ENCODE assay signal across 21 cellular contexts in genomic region chr15:31373970-31374369, GRCh38. TPM values are rescaled to one million over a fixed set of nuclear protein-coding genes. Genes with fewer than 3 reads are reported as not detected.
A peak's percentile ranks its signal among the peaks of the same experiment; 100 is the strongest.
DNase-seq lines count a peak whose midpoint lies in the region; ATAC-seq, FAIRE-seq and TF ChIP-seq lines count a peak whose summit lies in the region.
"Had no signal": no experiment of that assay in that cellular context is flagged by ENCODE, and none has a peak within 500 bp of the region (broad histone marks: within the 10 kb centered on the region; RNA-seq: fewer than 3 reads in every experiment).

No MANE protein-coding gene starts in this region.

- H3K4me1 ChIP-seq in GM12878 (ENCODE audit: control insufficient read depth, insufficient read depth, low read length): peaks cover 6% of the 10 kb centered on the region
- H3K4me1 ChIP-seq in naive thymus-derived CD4-positive, alpha-beta T cell (ENCODE audit: control insufficient read depth in 2 of 2, insufficient read depth in 2 of 2, low read length in 2 of 2): peaks cover 47 to 58% of the 10 kb centered on the region in 2 donors
- H3K4me1 ChIP-seq in tibial nerve: peaks cover 0 to 84% (median 38%) of the 10 kb centered on the region in 4 donors

- no peak for DNase-seq in activated naive CD8-positive, alpha-beta T cell treated with anti-CD3 and anti-CD28 coated beads for 36 hours
- DNase-seq in GM12878 (ENCODE audit: low read depth, low spot score): no peak
- DNase-seq in naive thymus-derived CD4-positive, alpha-beta T cell: no peak
- no peak for DNase-seq in tibial nerve (ENCODE audit: low spot score in 2 of 2)
- no peak for DNase-seq in NCI-H774 (lab: John Stamatoyannopoulos, UW)
- no peak for DNase-seq in dedifferentiated amniotic fluid mesenchymal stem cell (ENCODE audit: extremely low spot score)
- DNase-seq: ACHN; activated naive CD4-positive, alpha-beta T cell; EL; endodermal cell; NCI-H2029 treated with DMSO at 0.1 percent for 48 hours; NCI-H526; PC-9; right lobe of liver; stimulated activated CD4-positive, alpha-beta T cell treated with anti-CD3 and anti-CD28 coated beads, Interleukin-4, amount 100 ng/mL, for 1 hour; stimulated activated CD8-positive, alpha-beta memory T cell treated with anti-CD3 and anti-CD28 coated beads, Interleukin-4, amount 100 ng/mL, for 48 hours had no signal

- H3K36me3 ChIP-seq in GM12878 (ENCODE audit: control insufficient read depth in 2 of 2, insufficient read depth in 2 of 2, low read length in 1 of 2): peaks cover 34 to 50% of the 10 kb centered on the region in 2 experiments
- peaks cover 5 to 61% (median 5%) of the 10 kb centered on the region in 3 experiments for H3K36me3 ChIP-seq in naive thymus-derived CD4-positive, alpha-beta T cell (ENCODE audit: control insufficient read depth in 2 of 3, insufficient read depth in 3 of 3, low read length in 3 of 3)
- H3K36me3 ChIP-seq in tibial nerve: peaks cover 4 to 68% (median 10%) of the 10 kb centered on the region in 3 donors

- H3K36me3 Mint-ChIP-seq in activated naive CD8-positive, alpha-beta T cell: peaks cover 10% of the 10 kb centered on the region
- H3K36me3 Mint-ChIP-seq in activated naive CD8-positive, alpha-beta T cell treated with anti-CD3 and anti-CD28 coated beads for 36 hours: peaks cover 40% of the 10 kb centered on the region
- peaks cover 9 to 36% (median 15%) of the 10 kb centered on the region in 5 donors for H3K36me3 Mint-ChIP-seq in naive thymus-derived CD4-positive, alpha-beta T cell

- peaks cover 79% of the 10 kb centered on the region for H3K4me1 Mint-ChIP-seq in activated naive CD8-positive, alpha-beta T cell (ENCODE audit: low read depth)
- H3K4me1 Mint-ChIP-seq in activated naive CD8-positive, alpha-beta T cell treated with anti-CD3 and anti-CD28 coated beads for 36 hours: peaks cover 70% of the 10 kb centered on the region
- peaks cover 46 to 97% (median 77%) of the 10 kb centered on the region in 7 donors for H3K4me1 Mint-ChIP-seq in naive thymus-derived CD4-positive, alpha-beta T cell

- SMC1A ChIA-PET in GM12878 (lab: Charles Lee; ENCODE audit: uncharacterized antibody, unreplicated experiment): no interaction called here

- H4K20me1 ChIP-seq in GM12878 (ENCODE audit: control insufficient read depth, insufficient read depth): peaks cover 3% of the 10 kb centered on the region

- in situ Hi-C loops in GM12878 (cut with MboI): no loop called here

- no peak for TF ChIP-seq EP300 in GM12878 (IDR thresholded peaks at IDR 0.05; ENCODE audit: borderline replicate concordance in 1 of 2, control insufficient read depth in 1 of 2, low read depth in 2 of 2, low read length in 2 of 2)
- no peak for TF ChIP-seq EP300 in tibial nerve (IDR thresholded peaks at IDR 0.05)

- RAD21 ChIA-PET in GM12878 (lab: Charles Lee; ENCODE audit: unreplicated experiment): no interaction called here

- TF ChIP-seq RAD21 in GM12878 (IDR thresholded peaks at IDR 0.05; ENCODE audit: insufficient read depth, low read depth, low read length): no peak

- H3K27me3 ChIP-seq in GM12878 (replicated peaks in 1 of 2; ENCODE audit: control insufficient read depth in 2 of 2, insufficient read depth in 2 of 2, low read length in 1 of 2) (no peaks in the 10 kb centered on the region), tibial nerve (no peaks in the 10 kb centered on the region)
- no peaks in the 10 kb centered on the region for H3K27me3 ChIP-seq in naive thymus-derived CD4-positive, alpha-beta T cell (ENCODE audit: control insufficient read depth in 2 of 2, insufficient read depth in 2 of 2, low read length in 2 of 2)
- H3K27me3 ChIP-seq: right lobe of liver had no signal

- no peak overlapping the region for H3K4me3 Mint-ChIP-seq in activated naive CD8-positive, alpha-beta T cell
- H3K4me3 Mint-ChIP-seq in activated naive CD8-positive, alpha-beta T cell treated with anti-CD3 and anti-CD28 coated beads for 36 hours: no peak overlapping the region
- no peak overlapping the region for H3K4me3 Mint-ChIP-seq in naive thymus-derived CD4-positive, alpha-beta T cell
- H3K4me3 Mint-ChIP-seq: endodermal cell had no signal

- H3K4me2 ChIP-seq in GM12878 (ENCODE audit: control insufficient read depth, insufficient read depth): no peak overlapping the region
- H3K4me2 ChIP-seq: PC-9 had no signal

- ATAC-seq in GM12878 (no peak), GM18511 (IDR thresholded peaks at IDR 0.05; ENCODE audit: unreplicated experiment) (no peak)
- no peak for ATAC-seq in naive thymus-derived CD4-positive, alpha-beta T cell
- ATAC-seq: HCT116 had no signal

- H3K4me3 ChIP-seq in GM12878: no peak overlapping the region
- H3K4me3 ChIP-seq in naive thymus-derived CD4-positive, alpha-beta T cell (ENCODE audit: low read length): no peak overlapping the region
- no peak overlapping the region for H3K4me3 ChIP-seq in tibial nerve
- H3K4me3 ChIP-seq: PC-9, right lobe of liver had no signal

- no peak overlapping the region for H2AFZ ChIP-seq in GM12878 (ENCODE audit: control insufficient read depth, low read depth, low read length)
- H2AFZ ChIP-seq: PC-9 had no signal

- POLR2A ChIA-PET in GM12878 (lab: Charles Lee): no interaction called here
- POLR2A ChIA-PET in naive thymus-derived CD4-positive, alpha-beta T cell (lab: Charles Lee): interaction anchor here (0.6 to 1.4 kb wide), 5 partner anchors 10 to 60 kb away, joined by 3 read pairs; no protein-coding TSS in a partner anchor

- no peak for FAIRE-seq in GM12878 (lab: Jason Lieb, UNC)
- FAIRE-seq: bronchial epithelial cell, urothelium cell line had no signal

- H3K27ac Mint-ChIP-seq in activated naive CD8-positive, alpha-beta T cell: peak overlapping the region; percentile 70
- H3K27ac Mint-ChIP-seq in activated naive CD8-positive, alpha-beta T cell treated with anti-CD3 and anti-CD28 coated beads for 36 hours: no peak overlapping the region
- H3K27ac Mint-ChIP-seq in naive thymus-derived CD4-positive, alpha-beta T cell: peak overlapping the region in 7 of 9 donors; percentile 21 to 80 (median 53)
- H3K27ac Mint-ChIP-seq: endodermal cell had no signal

- H3K9me3 ChIP-seq in GM12878 (replicated peaks; ENCODE audit: control insufficient read depth, insufficient read depth, low read length): no peaks in the 10 kb centered on the region; the same call in 2 of the 3 replicates
- H3K9me3 ChIP-seq in naive thymus-derived CD4-positive, alpha-beta T cell (ENCODE audit: control insufficient read depth in 2 of 3, low read length in 3 of 3): peaks cover 0 to 6% (median 0%) of the 10 kb centered on the region in 3 experiments
- H3K9me3 ChIP-seq in tibial nerve: no peaks in the 10 kb centered on the region
- H3K9me3 ChIP-seq: right lobe of liver had no signal

- no peaks in the 10 kb centered on the region for H3K27me3 Mint-ChIP-seq in activated naive CD8-positive, alpha-beta T cell
- H3K27me3 Mint-ChIP-seq in activated naive CD8-positive, alpha-beta T cell treated with anti-CD3 and anti-CD28 coated beads for 36 hours: no peaks in the 10 kb centered on the region
- no peaks in the 10 kb centered on the region for H3K27me3 Mint-ChIP-seq in naive thymus-derived CD4-positive, alpha-beta T cell

- peaks cover 20% of the 10 kb centered on the region for H3K79me2 ChIP-seq in GM12878 (ENCODE audit: control insufficient read depth, insufficient read depth, low read length)

- H3K9ac ChIP-seq in GM12878 (ENCODE audit: control insufficient read depth, insufficient read depth, low read length): no peak overlapping the region

- CTCF ChIA-PET in GM12878 (lab: Yijun Ruan, JAX): interaction anchor here (0.6 kb wide), 1 partner anchor 268 kb away, joined by 3 read pairs; no protein-coding TSS in a partner anchor
- CTCF ChIA-PET in naive thymus-derived CD4-positive, alpha-beta T cell (lab: Charles Lee): no interaction called here

- 94% methylated on average over 9 of the region's 9 CpGs for WGBS in GM12878 (ENCODE audit: insufficient coverage, insufficient replicate concordance, low lambda C conversion rate, missing lambda C conversion rate)
- WGBS in tibial nerve, 2 donors: 89 to 96% methylated on average over 9 of the region's 9 CpGs

- BruUV-seq in GM12878 (replicated peaks; lab: Mats Ljungman, UMichigan): no TSS peak

- no peak for TF ChIP-seq CTCF in GM12878 (IDR thresholded peaks at IDR 0.05 in 2 of 3, conservative IDR thresholded peaks at IDR 0.05 in 1 of 3; ENCODE audit: control insufficient read depth in 2 of 3, extremely low read depth in 1 of 3, insufficient read depth in 1 of 3, low read depth in 3 of 3, low read length in 3 of 3)
- no peak for TF ChIP-seq CTCF in tibial nerve (IDR thresholded peaks at IDR 0.05)

- intact Hi-C loops in GM12878 (cut with micrococcal nuclease; ENCODE audit: unreplicated experiment): no loop called here
- intact Hi-C loops in naive thymus-derived CD4-positive, alpha-beta T cell (cut with micrococcal nuclease): no loop called here

- H3K27ac ChIP-seq in GM12878 (ENCODE audit: control insufficient read depth, insufficient read depth) (no peak overlapping the region), tibial nerve (peak overlapping the region in 3 of 4 donors; percentile 63 to 77 (median 73))
- H3K27ac ChIP-seq in naive thymus-derived CD4-positive, alpha-beta T cell (ENCODE audit: low read depth, low read length): peak overlapping the region; percentile 34
- H3K27ac ChIP-seq: PC-9, right lobe of liver had no signal

- H3K9me3 Mint-ChIP-seq in activated naive CD8-positive, alpha-beta T cell (ENCODE audit: low read depth): no peaks in the 10 kb centered on the region
- peaks cover 1% of the 10 kb centered on the region for H3K9me3 Mint-ChIP-seq in activated naive CD8-positive, alpha-beta T cell treated with anti-CD3 and anti-CD28 coated beads for 36 hours
- H3K9me3 Mint-ChIP-seq in naive thymus-derived CD4-positive, alpha-beta T cell: peaks cover 0 to 5% (median 0%) of the 10 kb centered on the region in 11 donors

- TF ChIP-seq POLR2A in GM12878 (IDR thresholded peaks at IDR 0.05; ENCODE audit: low read depth, low read length) (peak; percentile 64), tibial nerve (IDR thresholded peaks at IDR 0.05) (no peak)

RNA-seq across cellular contexts. Expression of gene KLF13, which starts 47.3 kb away (rescaled TPM):
- total RNA-seq in activated naive CD8-positive, alpha-beta T cell treated with anti-CD3 and anti-CD28 coated beads for 36 hours: 100 to 1,000 TPM; 110 to 111 TPM
- 47.3 and 48.6 TPM in 2 replicates for total RNA-seq in GM12878 (2013; cell fraction: nucleolus; rRNA removed)
- total RNA-seq in GM12878 (2014; rRNA removed) (49.3 and 51.8 TPM in 2 replicates), GM12878 (2014; rRNA removed; fragmentation: Illumina TruSeq; extraction: Trizol) (64.7 and 65.1 TPM in 2 replicates), GM12878 (2021) (109 and 112 TPM in 2 replicates), tibial nerve (10 to 100 TPM; 61.2 to 77.9 (median 75.1) TPM)
- polyA plus RNA-seq in GM12878 (2011; ENCODE audit: low read depth): 21.1 TPM
- polyA plus RNA-seq in GM12878 (2011; rRNA removed) (71.9 and 72.0 TPM in 2 replicates), GM12878 (2014; fragmentation: Illumina TruSeq; extraction: Trizol) (42.3 and 48.2 TPM in 2 replicates), GM12878 (2014; fragmentation: Nextera tagmentation; extraction: Ambion mirVana) (10 to 100 TPM; 31.1 to 63.1 TPM), GM12878 (2014; rRNA removed) (51.0 and 52.4 TPM in 2 replicates), GM12878 (2016; fragmentation: Nextera tagmentation; extraction: Ambion mirVana) (10 to 100 TPM; 20.3 to 24.4 TPM)
- 40.2 and 46.9 TPM in 2 replicates for polyA plus RNA-seq in GM12878 (2011; cell fraction: cytosol; rRNA removed)
- polyA plus RNA-seq in GM12878 (2011; cell fraction: nucleus; rRNA removed): 35.3 and 41.2 TPM in 2 replicates
- polyA plus RNA-seq in GM12878 (2012): 50.2 and 70.7 TPM in 2 replicates
- 55.7 and 58.5 TPM in 2 replicates for polyA minus RNA-seq in GM12878 (2011; rRNA and poly(A)+ RNA removed)
- polyA minus RNA-seq in GM12878 (2011; cell fraction: cytosol; rRNA and poly(A)+ RNA removed): 23.3 and 37.1 TPM in 2 replicates
- polyA minus RNA-seq in GM12878 (2011; cell fraction: nucleus; rRNA and poly(A)+ RNA removed): 10.3 and 17.7 TPM in 2 replicates
- 100 to 1,000 TPM; 175 to 256 (median 199) TPM for total RNA-seq in naive thymus-derived CD4-positive, alpha-beta T cell
- 10 to 100 TPM; 42.4 to 53.7 TPM for polyA plus RNA-seq in naive thymus-derived CD4-positive, alpha-beta T cell
